Comparison of ENCODE assay signal across 7 cellular contexts in genomic region chr14:21852061-21852664, GRCh38.
A peak's percentile ranks its signal among the peaks of the same experiment; 100 is the strongest.
DNase-seq lines count a peak whose midpoint lies in the region; ATAC-seq and TF ChIP-seq lines count a peak whose summit lies in the region.

No MANE protein-coding gene starts in this region.

- in situ Hi-C loops in GM13976 (cut with MboI; ENCODE audit: low sequenced_read_pairs, unreplicated experiment): no loop called here

- peak overlapping the region in 4 of 59 donors; percentile 42 to 54 (median 46) for H3K27ac ChIP-seq in dorsolateral prefrontal cortex
- peak overlapping the region; percentile 32 for H3K27ac ChIP-seq in naive thymus-derived CD4-positive, alpha-beta T cell (ENCODE audit: low read depth, low read length)

- no peaks in the 10 kb centered on the region for H3K36me3 ChIP-seq in naive thymus-derived CD4-positive, alpha-beta T cell (ENCODE audit: control insufficient read depth in 2 of 3, insufficient read depth in 3 of 3, low read length in 3 of 3)

- H3K4me1 ChIP-seq in naive thymus-derived CD4-positive, alpha-beta T cell (ENCODE audit: control insufficient read depth in 2 of 2, insufficient read depth in 2 of 2, low read length in 2 of 2): no peaks in the 10 kb centered on the region

- H3K27me3 Mint-ChIP-seq in activated CD4-positive, alpha-beta T cell treated with anti-CD3 and anti-CD28 coated beads, Interleukin-2, amount 10 ng/mL, durations not matched to agents 7 days and 5 days: peaks cover 21% of the 10 kb centered on the region
- peaks cover 0 to 28% (median 6%) of the 10 kb centered on the region in 5 donors for H3K27me3 Mint-ChIP-seq in naive thymus-derived CD4-positive, alpha-beta T cell
- peaks cover 26% of the 10 kb centered on the region for H3K27me3 Mint-ChIP-seq in stimulated activated naive CD8-positive, alpha-beta T cell treated with anti-CD3 and anti-CD28 coated beads, Interleukin-15, amount 100 ng/mL, for 72 hours

- H3K36me3 Mint-ChIP-seq in activated CD4-positive, alpha-beta T cell treated with anti-CD3 and anti-CD28 coated beads, Interleukin-2, amount 10 ng/mL, durations not matched to agents 7 days and 5 days (ENCODE audit: low read depth): peaks cover 36% of the 10 kb centered on the region
- peaks cover 0 to 11% (median 4%) of the 10 kb centered on the region in 5 donors for H3K36me3 Mint-ChIP-seq in naive thymus-derived CD4-positive, alpha-beta T cell

- H3K4me3 Mint-ChIP-seq in activated CD4-positive, alpha-beta T cell treated with anti-CD3 and anti-CD28 coated beads, Interleukin-2, amount 10 ng/mL, durations not matched to agents 7 days and 5 days: peak overlapping the region; percentile 76
- H3K4me3 Mint-ChIP-seq in naive thymus-derived CD4-positive, alpha-beta T cell: peak overlapping the region; percentile 61 to 88 (median 81)
- peak overlapping the region; percentile 66 to 75 for H3K4me3 Mint-ChIP-seq in stimulated activated naive CD8-positive, alpha-beta T cell treated with anti-CD3 and anti-CD28 coated beads, Interleukin-15, amount 100 ng/mL, for 72 hours

- no peak overlapping the region for H3K4me3 ChIP-seq in LNCaP clone FGC (ENCODE audit: low read depth, low read length)
- no peak overlapping the region for H3K4me3 ChIP-seq in dorsolateral prefrontal cortex
- H3K4me3 ChIP-seq in naive thymus-derived CD4-positive, alpha-beta T cell (ENCODE audit: low read length): peak overlapping the region; percentile 45

- peak; percentile 90 for ATAC-seq in naive thymus-derived CD4-positive, alpha-beta T cell
- ATAC-seq in stimulated activated naive CD8-positive, alpha-beta T cell treated with anti-CD3 and anti-CD28 coated beads, Interleukin-15, amount 100 ng/mL, for 72 hours: peak; percentile 79
- no peak for ATAC-seq in HG03565 (IDR thresholded peaks at IDR 0.05; ENCODE audit: unreplicated experiment)

- peak overlapping the region; percentile 90 for H3K27ac Mint-ChIP-seq in activated CD4-positive, alpha-beta T cell treated with anti-CD3 and anti-CD28 coated beads, Interleukin-2, amount 10 ng/mL, durations not matched to agents 7 days and 5 days
- H3K27ac Mint-ChIP-seq in naive thymus-derived CD4-positive, alpha-beta T cell: peak overlapping the region; percentile 29 to 90 (median 80)
- peak overlapping the region in 1 of 2 donors; percentile 78 for H3K27ac Mint-ChIP-seq in stimulated activated naive CD8-positive, alpha-beta T cell treated with anti-CD3 and anti-CD28 coated beads, Interleukin-15, amount 100 ng/mL, for 72 hours

- H3K9me3 ChIP-seq in naive thymus-derived CD4-positive, alpha-beta T cell (ENCODE audit: control insufficient read depth in 2 of 3, low read length in 3 of 3): no peaks in the 10 kb centered on the region

- DNase-seq in GM13976 (ENCODE audit: low spot score): peak; percentile 20
- DNase-seq in LNCaP clone FGC (ENCODE audit: low read depth): no peak
- peak; percentile 85 for DNase-seq in activated CD4-positive, alpha-beta T cell treated with anti-CD3 and anti-CD28 coated beads, Interleukin-2, amount 10 ng/mL, durations not matched to agents 7 days and 5 days
- DNase-seq in dorsolateral prefrontal cortex: peak in 7 of 10 donors; percentile 35 to 73 (median 56)
- DNase-seq in naive thymus-derived CD4-positive, alpha-beta T cell: peak; percentile 36 to 78 (median 66)
- peak; percentile 60 to 69 for DNase-seq in stimulated activated naive CD8-positive, alpha-beta T cell treated with anti-CD3 and anti-CD28 coated beads, Interleukin-15, amount 100 ng/mL, for 72 hours

- POLR2A ChIA-PET in activated CD4-positive, alpha-beta T cell treated with anti-CD3 and anti-CD28 coated beads, Interleukin-2, amount 10 ng/mL, durations not matched to agents 7 days and 5 days (lab: Charles Lee): interaction anchor here (0.9 kb wide), 1 partner anchor 9 kb away, joined by 4 read pairs; no protein-coding TSS in a partner anchor
- POLR2A ChIA-PET in naive thymus-derived CD4-positive, alpha-beta T cell (lab: Charles Lee): interaction anchor here (0.6 to 2.6 kb wide), 18 partner anchors 8 to 718 kb away, joined by 3 to 16 read pairs (median 5); no protein-coding TSS in a partner anchor

- peaks cover 0 to 17% (median 0%) of the 10 kb centered on the region in 45 donors for H3K27me3 ChIP-seq in dorsolateral prefrontal cortex
- no peaks in the 10 kb centered on the region for H3K27me3 ChIP-seq in naive thymus-derived CD4-positive, alpha-beta T cell (ENCODE audit: control insufficient read depth in 2 of 2, insufficient read depth in 2 of 2, low read length in 2 of 2)

- peak; percentile 68 for TF ChIP-seq CTCF in GM13976 (IDR thresholded peaks at IDR 0.05; ENCODE audit: borderline replicate concordance, control extremely low read depth, extremely low read depth, insufficient read depth, missing control alignments)
- TF ChIP-seq CTCF in LNCaP clone FGC (IDR thresholded peaks at IDR 0.05; ENCODE audit: control insufficient read depth, extremely low read depth, insufficient read depth): peak; percentile 85
- TF ChIP-seq CTCF in dorsolateral prefrontal cortex (IDR thresholded peaks at IDR 0.05 in 54 of 56, conservative IDR thresholded peaks at IDR 0.05 in 2 of 56; ENCODE audit: low read depth in 1 of 56, partially characterized antibody in 56 of 56): peak; percentile 38 to 83 (median 70)

- no peaks in the 10 kb centered on the region for H3K9me3 Mint-ChIP-seq in activated CD4-positive, alpha-beta T cell treated with anti-CD3 and anti-CD28 coated beads, Interleukin-2, amount 10 ng/mL, durations not matched to agents 7 days and 5 days
- H3K9me3 Mint-ChIP-seq in naive thymus-derived CD4-positive, alpha-beta T cell: no peaks in the 10 kb centered on the region
- H3K9me3 Mint-ChIP-seq in stimulated activated naive CD8-positive, alpha-beta T cell treated with anti-CD3 and anti-CD28 coated beads, Interleukin-15, amount 100 ng/mL, for 72 hours: no peaks in the 10 kb centered on the region

- intact Hi-C loops in dorsolateral prefrontal cortex (cut with DNase I): no loop called here
- intact Hi-C loops in naive thymus-derived CD4-positive, alpha-beta T cell (cut with micrococcal nuclease): loop anchor here (1.0 to 5.0 kb wide), 3 partner anchors 8 to 650 kb away; no protein-coding TSS in a partner anchor

- CTCF ChIA-PET in activated CD4-positive, alpha-beta T cell treated with anti-CD3 and anti-CD28 coated beads, Interleukin-2, amount 10 ng/mL, durations not matched to agents 7 days and 5 days (lab: Charles Lee): interaction anchor here (0.9 to 1.9 kb wide), 14 partner anchors 9 to 1014 kb away, joined by 3 to 7 read pairs (median 3); no protein-coding TSS in a partner anchor
- CTCF ChIA-PET in naive thymus-derived CD4-positive, alpha-beta T cell (lab: Charles Lee): interaction anchor here (0.6 to 2.6 kb wide), 10 partner anchors 9 to 718 kb away, joined by 3 to 20 read pairs (median 5); no protein-coding TSS in a partner anchor

- peaks cover 21% of the 10 kb centered on the region for H3K4me1 Mint-ChIP-seq in activated CD4-positive, alpha-beta T cell treated with anti-CD3 and anti-CD28 coated beads, Interleukin-2, amount 10 ng/mL, durations not matched to agents 7 days and 5 days
- peaks cover 4 to 17% (median 14%) of the 10 kb centered on the region in 7 donors for H3K4me1 Mint-ChIP-seq in naive thymus-derived CD4-positive, alpha-beta T cell
- H3K4me1 Mint-ChIP-seq in stimulated activated naive CD8-positive, alpha-beta T cell treated with anti-CD3 and anti-CD28 coated beads, Interleukin-15, amount 100 ng/mL, for 72 hours: peaks cover 12% of the 10 kb centered on the region

Comparison
In these comparisons a context has a peak if more than half of its experiments do, and no peak if none do; other contexts are left out.
1. intact Hi-C loops: an anchor here in naive thymus-derived CD4-positive, alpha-beta T cell (1.0 to 5.0 kb wide); none called in dorsolateral prefrontal cortex.